Comparison of ENCODE assay signal across 10 cellular contexts in the genomic region with DNA sequence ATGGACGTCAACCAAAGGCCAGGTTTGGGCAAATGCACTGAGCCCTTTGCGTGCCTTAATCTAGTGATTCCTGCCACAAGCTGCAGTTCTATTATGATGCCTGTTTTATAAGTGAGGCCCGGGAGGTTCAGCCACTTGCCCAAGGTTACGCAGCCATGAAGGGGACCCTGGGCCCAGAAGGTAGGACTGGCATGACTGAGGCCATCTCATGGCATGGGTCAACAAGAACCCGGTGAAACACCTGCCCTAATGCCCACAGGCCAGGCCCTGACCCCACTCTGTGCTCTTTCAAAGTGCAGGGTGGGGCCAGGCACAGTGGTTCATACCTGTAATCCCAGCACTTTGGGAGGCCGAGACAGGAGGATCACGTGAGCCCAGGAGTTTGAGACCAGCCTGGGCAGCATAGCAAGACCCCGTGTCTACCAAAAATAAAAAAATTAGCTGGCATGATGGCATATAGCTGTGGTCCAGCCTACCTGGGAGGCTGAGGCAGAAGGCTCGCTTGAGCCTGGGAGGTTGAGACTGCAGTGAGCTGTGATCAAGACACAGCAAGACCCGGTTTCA. TPM values are rescaled to one million over a fixed set of nuclear protein-coding genes. Genes with fewer than 3 reads are reported as not detected.
DNase-seq lines count a peak whose midpoint lies in the region; ATAC-seq and TF ChIP-seq lines count a peak whose summit lies in the region.
"Had no signal": no experiment of that assay in that cellular context is flagged by ENCODE, and none has a peak within 500 bp of the region (broad histone marks: within the 10 kb centered on the region; RNA-seq: fewer than 3 reads in every experiment).

No MANE protein-coding gene starts in this region.

- 81 to 86% (median 85%) methylated on average over 10 of the region's 10 CpGs for WGBS in ovary, 3 donors

- H3K27ac Mint-ChIP-seq in CD4-positive, alpha-beta memory T cell, result peak overlapping the region; percentile 80 to 97 (median 93)

- no peaks in the 10 kb centered on the region for H3K27me3 ChIP-seq in CD4-positive, alpha-beta memory T cell (ENCODE audit: insufficient read depth, low read length)
- H3K27me3 ChIP-seq in RWPE2 (ENCODE audit: insufficient read depth, poor library complexity, severe bottlenecking) (no peaks in the 10 kb centered on the region), rectal smooth muscle tissue (ENCODE audit: control insufficient read depth, insufficient read depth, low read length) (no peaks in the 10 kb centered on the region), ovary (no peaks in the 10 kb centered on the region)
- no peaks in the 10 kb centered on the region for H3K27me3 ChIP-seq in effector memory CD4-positive, alpha-beta T cell (replicated peaks; ENCODE audit: control insufficient read depth, insufficient read depth, low read length, poor library complexity, severe bottlenecking)

- DNase-seq in CD4-positive, alpha-beta memory T cell, result peak in 1 of 5 donors; percentile 35
- DNase-seq in RWPE2 (ENCODE audit: low spot score) (peak; percentile 38), amniotic stem cell (lab: John Stamatoyannopoulos, UW) (no peak), ovary (no peak)
- DNase-seq in effector memory CD4-positive, alpha-beta T cell, result no peak
- DNase-seq: GDM1; stimulated activated CD4-positive, alpha-beta T cell treated with anti-CD3 and anti-CD28 coated beads, Interleukin-2, amount 100 ng/mL, for 48 hours had no signal

- POLR2A ChIA-PET in CD4-positive, alpha-beta memory T cell (lab: Charles Lee; ENCODE audit: partially characterized antibody), result interaction anchor here (1.0 to 1.9 kb wide), 8 partner anchors 9 to 171 kb away, joined by 3 to 8 read pairs (median 4); a partner anchor contains a TSS

- no peaks in the 10 kb centered on the region for H3K9me3 Mint-ChIP-seq in CD4-positive, alpha-beta memory T cell
- H3K9me3 Mint-ChIP-seq: T-helper 1 cell treated with Interleukin-12 subunit alpha and Interleukin-12 subunit beta and Interleukin-4 antibody, amounts not matched to agents 30 μg/mL and 1 μg/mL, for 36 hours had no signal

- no peak for ATAC-seq in RWPE2 (ENCODE audit: low read depth)
- no peak for ATAC-seq in HG03460 (IDR thresholded peaks at IDR 0.05; ENCODE audit: unreplicated experiment)

- no peak overlapping the region for H3K4me3 ChIP-seq in CD4-positive, alpha-beta memory T cell (ENCODE audit: low read length in 2 of 2)
- H3K4me3 ChIP-seq in RWPE2 (ENCODE audit: severe bottlenecking) (no peak overlapping the region), rectal smooth muscle tissue (ENCODE audit: low read length) (no peak overlapping the region), ovary (no peak overlapping the region)
- no peak overlapping the region for H3K4me3 ChIP-seq in effector memory CD4-positive, alpha-beta T cell (ENCODE audit: insufficient read depth, low read depth, low read length, poor library complexity, severe bottlenecking)

- peaks cover 0 to 36% of the 10 kb centered on the region in 2 donors for H3K36me3 Mint-ChIP-seq in CD4-positive, alpha-beta memory T cell

- peaks cover 7% of the 10 kb centered on the region for H3K36me3 ChIP-seq in CD4-positive, alpha-beta memory T cell (ENCODE audit: insufficient read depth, low read length)
- H3K36me3 ChIP-seq in RWPE2 (ENCODE audit: low read depth), result peaks cover 5% of the 10 kb centered on the region; the same call in 1 of the 2 replicates
- H3K36me3 ChIP-seq in effector memory CD4-positive, alpha-beta T cell (ENCODE audit: control insufficient read depth, insufficient read depth, low read length), result peaks cover 25% of the 10 kb centered on the region
- peaks cover 9% of the 10 kb centered on the region for H3K36me3 ChIP-seq in rectal smooth muscle tissue (ENCODE audit: control insufficient read depth, insufficient read depth, low read length)
- H3K36me3 ChIP-seq in ovary, result no peaks in the 10 kb centered on the region

- H3K9me3 ChIP-seq in CD4-positive, alpha-beta memory T cell (ENCODE audit: control insufficient read depth in 1 of 2, low read length in 2 of 2), result no peaks in the 10 kb centered on the region
- H3K9me3 ChIP-seq in RWPE2 (ENCODE audit: severe bottlenecking) (no peaks in the 10 kb centered on the region), ovary (no peaks in the 10 kb centered on the region)
- no peaks in the 10 kb centered on the region for H3K9me3 ChIP-seq in effector memory CD4-positive, alpha-beta T cell (ENCODE audit: control insufficient read depth, low read length)

- CTCF ChIA-PET in CD4-positive, alpha-beta memory T cell (lab: Charles Lee; ENCODE audit: partially characterized antibody), result interaction anchor here (1.0 to 2.3 kb wide), 3 partner anchors 16 to 178 kb away, joined by 3 to 20 read pairs (median 4); no protein-coding TSS in a partner anchor

- no peaks in the 10 kb centered on the region for H3K27me3 Mint-ChIP-seq in CD4-positive, alpha-beta memory T cell

- no peak overlapping the region for H3K9ac ChIP-seq in rectal smooth muscle tissue (ENCODE audit: low read length)

- H3K4me1 Mint-ChIP-seq in CD4-positive, alpha-beta memory T cell, result peaks cover 23 to 68% (median 39%) of the 10 kb centered on the region in 4 donors

- TF ChIP-seq CTCF in RWPE2 (IDR thresholded peaks at IDR 0.05; ENCODE audit: poor library complexity, severe bottlenecking) (no peak), ovary (IDR thresholded peaks at IDR 0.05) (no peak)

- peaks cover 48% of the 10 kb centered on the region for H3K4me1 ChIP-seq in CD4-positive, alpha-beta memory T cell (ENCODE audit: insufficient read depth, low read length)
- H3K4me1 ChIP-seq in RWPE2 (ENCODE audit: insufficient read depth, poor library complexity, severe bottlenecking), result peaks cover 9% of the 10 kb centered on the region
- peaks cover 17% of the 10 kb centered on the region for H3K4me1 ChIP-seq in effector memory CD4-positive, alpha-beta T cell (ENCODE audit: control insufficient read depth, insufficient read depth, low read length, poor library complexity, severe bottlenecking)
- peaks cover 44% of the 10 kb centered on the region for H3K4me1 ChIP-seq in rectal smooth muscle tissue (ENCODE audit: control insufficient read depth, insufficient read depth, low read length)
- peaks cover 5% of the 10 kb centered on the region for H3K4me1 ChIP-seq in ovary (ENCODE audit: insufficient read depth)

- no peak for TF ChIP-seq POLR2A in ovary (IDR thresholded peaks at IDR 0.05)

- no peak for TF ChIP-seq EP300 in ovary (IDR thresholded peaks at IDR 0.05)

- H3K27ac ChIP-seq in CD4-positive, alpha-beta memory T cell (ENCODE audit: low read depth, low read length), result peak overlapping the region; percentile 19
- H3K27ac ChIP-seq in RWPE2 (ENCODE audit: poor library complexity, severe bottlenecking) (no peak overlapping the region), rectal smooth muscle tissue (ENCODE audit: low read depth, low read length) (peak overlapping the region; percentile 30), ovary (no peak overlapping the region)
- H3K27ac ChIP-seq in effector memory CD4-positive, alpha-beta T cell (ENCODE audit: insufficient read depth, low read length, poor library complexity, severe bottlenecking), result peak overlapping the region; percentile 15

- intact Hi-C loops in CD4-positive, alpha-beta memory T cell (cut with micrococcal nuclease), result no loop called here
- intact Hi-C loops in ovary (cut with DNase I), result no loop called here

- peak overlapping the region in 4 of 8 donors; percentile 45 to 86 (median 78) for H3K4me3 Mint-ChIP-seq in CD4-positive, alpha-beta memory T cell

RNA-seq across cellular contexts. Expression of a gene that starts 8.6 kb away (rescaled TPM):
- 10 to 100 TPM; 31.1 to 31.3 TPM for total RNA-seq in CD4-positive, alpha-beta memory T cell
- 10 to 100 TPM; 75.7 to 92.4 TPM for polyA plus RNA-seq in CD4-positive, alpha-beta memory T cell
- 10 to 100 TPM; 35.2 to 75.2 (median 40.6) TPM for total RNA-seq in ovary
- polyA plus RNA-seq in ovary, result 10 to 100 TPM in 1 of 2 donors, 1 to 10 TPM in 1; 7.5 to 46.1 TPM

RNA-seq across cellular contexts. Expression of a gene that starts 29.4 kb away (rescaled TPM):
- total RNA-seq in CD4-positive, alpha-beta memory T cell, result 10 to 100 TPM; 57.8 to 64.2 TPM
- 10 to 100 TPM; 65.6 to 88.7 TPM for polyA plus RNA-seq in CD4-positive, alpha-beta memory T cell
- total RNA-seq in ovary, result 10 to 100 TPM; 34.0 to 50.0 (median 44.7) TPM
- 10 to 100 TPM in 1 of 2 donors, 1 to 10 TPM in 1; 5.0 to 67.6 TPM for polyA plus RNA-seq in ovary

RNA-seq across cellular contexts. Expression of a gene that starts 58.5 kb away (rescaled TPM):
- under 1 TPM in 1 of 2 experiments, not detected in 1; 0.26 TPM for total RNA-seq in CD4-positive, alpha-beta memory T cell
- polyA plus RNA-seq in CD4-positive, alpha-beta memory T cell, result not detected
- 10 to 100 TPM in 3 of 7 donors, 1 to 10 TPM in 4; 1.5 to 24.7 (median 7.1) TPM for total RNA-seq in ovary
- polyA plus RNA-seq in ovary, result 1 to 10 TPM in 1 of 2 donors, under 1 TPM in 1; 0.53 to 1.0 TPM

Comparison
In these comparisons a context has a peak if more than half of its experiments do, and no peak if none do; other contexts are left out.
1. H3K27ac ChIP-seq: peak in CD4-positive, alpha-beta memory T cell (single experiment), effector memory CD4-positive, alpha-beta T cell (single experiment) and rectal smooth muscle tissue (single experiment); none in RWPE2 (single experiment) and ovary (0 of 2).